In the genomic region with DNA sequence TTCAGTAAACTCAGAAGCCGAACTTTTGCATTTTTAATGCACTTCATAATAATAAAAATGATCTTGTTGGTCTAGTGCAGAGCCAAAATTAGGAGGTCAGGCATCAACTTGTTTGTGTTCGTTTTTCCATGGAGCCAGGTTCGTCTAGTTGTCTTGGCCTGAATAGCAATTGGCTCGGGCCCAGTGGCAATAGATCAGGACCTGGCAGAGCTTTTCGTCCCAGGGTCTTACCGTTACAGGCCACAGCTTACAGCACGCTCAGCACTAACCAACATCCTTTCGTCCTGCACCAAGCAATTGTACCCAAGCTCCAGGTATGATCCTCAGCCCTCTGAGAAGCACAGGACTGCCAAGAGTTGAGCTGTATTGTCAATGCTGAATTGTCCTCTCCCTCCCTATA, we compare ENCODE assay signal across 28 cellular contexts.
DNase-seq lines count a peak whose midpoint lies in the region; ATAC-seq and TF ChIP-seq lines count a peak whose summit lies in the region.
"Had no signal": no experiment of that assay in that cellular context is flagged by ENCODE, and none has a peak within 500 bp of the region (broad histone marks: within the 10 kb centered on the region; RNA-seq: fewer than 3 reads in every experiment).

No MANE protein-coding gene starts in this region.

- no peaks in the 10 kb centered on the region for H3K27me3 ChIP-seq in GM23338 (ENCODE audit: insufficient read depth)
- H3K27me3 ChIP-seq in sigmoid colon, result no peaks in the 10 kb centered on the region
- H3K27me3 ChIP-seq: foreskin keratinocyte, ovary had no signal

- H3K4me3 Mint-ChIP-seq in GM23338, result no peak overlapping the region
- no peak overlapping the region for H3K4me3 Mint-ChIP-seq in stimulated activated naive B cell treated with anti-CD40 and anti-IgM and Interleukin-4, amounts not matched to agents 10 μg/mL and 1 μg/mL and 100 μg/mL, for 72 hours
- H3K4me3 Mint-ChIP-seq: activated CD4-positive, alpha-beta memory T cell treated with anti-CD3 and anti-CD28 coated beads for 36 hours; activated T-helper 1 cell treated with anti-CD3 and anti-CD28 coated beads, Interleukin-12 subunit alpha, Interleukin-12 subunit beta, Interleukin-2, Interleukin-4 antibody, amounts not matched to agents 30 ng/mL and 10 ng/mL and 1 ng/mL, durations not matched to agents 14 hours and 24 hours and 36 hours; memory B cell; neural crest cell had no signal

- H3F3A ChIP-seq in GM23338 (replicated peaks; ENCODE audit: low read depth), result no peaks in the 10 kb centered on the region

- peak overlapping the region; percentile 54; the same call in 1 of the 2 replicates for H3K27ac Mint-ChIP-seq in GM23338
- no peak overlapping the region for H3K27ac Mint-ChIP-seq in stimulated activated naive B cell treated with anti-CD40 and anti-IgM and Interleukin-4, amounts not matched to agents 10 μg/mL and 1 μg/mL and 100 μg/mL, for 72 hours
- H3K27ac Mint-ChIP-seq: activated CD4-positive, alpha-beta memory T cell treated with anti-CD3 and anti-CD28 coated beads for 36 hours; activated T-helper 1 cell treated with anti-CD3 and anti-CD28 coated beads, Interleukin-12 subunit alpha, Interleukin-12 subunit beta, Interleukin-2, Interleukin-4 antibody, amounts not matched to agents 30 ng/mL and 10 ng/mL and 1 ng/mL, durations not matched to agents 14 hours and 24 hours and 36 hours; memory B cell had no signal

- H3K9me2 ChIP-seq in GM23338 (ENCODE audit: insufficient read depth), result no peaks in the 10 kb centered on the region

- H3K4me2 ChIP-seq in GM23338, result no peak overlapping the region

- no peaks in the 10 kb centered on the region for H3K9me3 ChIP-seq in sigmoid colon
- H3K9me3 ChIP-seq: Caco-2, ovary had no signal

- intact Hi-C loops in left cardiac atrium (cut with DNase I) (loop anchor here in 1 of 2 donors (5.0 kb wide), 1 partner anchor 65 kb away; no protein-coding TSS in a partner anchor), sigmoid colon (cut with DNase I) (no loop called here)

- H2AFZ ChIP-seq in GM23338, result no peak overlapping the region

- H3K36me3 ChIP-seq in GM23338 (ENCODE audit: insufficient read depth), result no peaks in the 10 kb centered on the region
- H3K36me3 ChIP-seq in sigmoid colon, result no peaks in the 10 kb centered on the region
- H3K36me3 ChIP-seq: ovary had no signal

- peaks cover 3% of the 10 kb centered on the region; the same call in 2 of the 3 replicates for H3K36me3 Mint-ChIP-seq in GM23338 (ENCODE audit: low read depth)
- H3K36me3 Mint-ChIP-seq in stimulated activated naive B cell treated with anti-CD40 and anti-IgM and Interleukin-4, amounts not matched to agents 10 μg/mL and 1 μg/mL and 100 μg/mL, for 72 hours, result no peaks in the 10 kb centered on the region
- H3K36me3 Mint-ChIP-seq: activated CD4-positive, alpha-beta memory T cell treated with anti-CD3 and anti-CD28 coated beads for 36 hours; memory B cell had no signal

- no peaks in the 10 kb centered on the region for H3K79me2 ChIP-seq in GM23338 (replicated peaks; ENCODE audit: insufficient read depth)

- H4K20me1 ChIP-seq in GM23338 (replicated peaks; ENCODE audit: insufficient read depth), result no peaks in the 10 kb centered on the region

- H3K4me3 ChIP-seq in GM23338, result no peak overlapping the region
- no peak overlapping the region for H3K4me3 ChIP-seq in sigmoid colon
- H3K4me3 ChIP-seq: ovary had no signal

- TF ChIP-seq EP300 in sigmoid colon (IDR thresholded peaks at IDR 0.05), result no peak

- WGBS in sigmoid colon, 2 donors, result 78% methylated on average over 8 of the region's 8 CpGs

- no peak for TF ChIP-seq CTCF in GM23338 (conservative IDR thresholded peaks at IDR 0.05; ENCODE audit: low read depth in 2 of 2)
- no peak for TF ChIP-seq CTCF in sigmoid colon (IDR thresholded peaks at IDR 0.05)

- in situ Hi-C loops in KBM-7 (cut with MboI; ENCODE audit: low pct_unique_long_range_greater_than_20kb, low sequenced_read_pairs), result no loop called here

- H3K27me3 Mint-ChIP-seq in GM23338 (ENCODE audit: insufficient read depth, low read depth, poor library complexity), result no peaks in the 10 kb centered on the region
- H3K27me3 Mint-ChIP-seq in stimulated activated naive B cell treated with anti-CD40 and anti-IgM and Interleukin-4, amounts not matched to agents 10 μg/mL and 1 μg/mL and 100 μg/mL, for 72 hours, result no peaks in the 10 kb centered on the region
- H3K27me3 Mint-ChIP-seq: activated CD4-positive, alpha-beta memory T cell treated with anti-CD3 and anti-CD28 coated beads for 36 hours had no signal

- H3K4me1 ChIP-seq in GM23338 (ENCODE audit: insufficient read depth) (peaks cover 13% of the 10 kb centered on the region), sigmoid colon (peaks cover 0 to 55% (median 45%) of the 10 kb centered on the region in 4 donors)
- H3K4me1 ChIP-seq: Caco-2, foreskin keratinocyte had no signal

- ATAC-seq in GM23338 (no peak), left cardiac atrium (peak; percentile 38 to 60)
- ATAC-seq in stimulated activated naive B cell treated with anti-CD40 and anti-IgM and Interleukin-4, amounts not matched to agents 10 μg/mL and 1 μg/mL and 100 μg/mL, for 72 hours (replicated peaks), result no peak
- ATAC-seq: activated CD4-positive, CD25-positive, alpha-beta regulatory T cell treated with anti-CD3 and anti-CD28 coated beads, Interleukin-2, amount 50 U/mL, for 24 hours; esophagus mucosa; foreskin keratinocyte had no signal

- H3K27ac ChIP-seq in GM23338 (ENCODE audit: low read depth), result no peak overlapping the region
- peak overlapping the region; percentile 43 to 67 (median 65) for H3K27ac ChIP-seq in sigmoid colon
- H3K27ac ChIP-seq: C4-2B, foreskin keratinocyte, ovary had no signal

- H3K4me1 Mint-ChIP-seq in GM23338, result peaks cover 20% of the 10 kb centered on the region
- H3K4me1 Mint-ChIP-seq in stimulated activated naive B cell treated with anti-CD40 and anti-IgM and Interleukin-4, amounts not matched to agents 10 μg/mL and 1 μg/mL and 100 μg/mL, for 72 hours, result no peaks in the 10 kb centered on the region
- H3K4me1 Mint-ChIP-seq: memory B cell had no signal

- TF ChIP-seq POLR2A in sigmoid colon (IDR thresholded peaks at IDR 0.05), result no peak

- no peak for DNase-seq in GM23338 (ENCODE audit: low spot score)
- DNase-seq in NCI-H1105 treated with DMSO at 0.1 percent for 48 hours (lab: John Stamatoyannopoulos, UW), result peak; percentile 89
- peak; percentile 51 for DNase-seq in left cardiac atrium
- DNase-seq in sigmoid colon, result no peak
- no peak for DNase-seq in KBM-7
- DNase-seq in NCI-H128 (lab: John Stamatoyannopoulos, UW; ENCODE audit: unreplicated experiment), result no peak
- no peak for DNase-seq in stimulated activated naive B cell treated with anti-CD40 and anti-IgM and Interleukin-4, amounts not matched to agents 10 μg/mL and 1 μg/mL and 100 μg/mL, for 72 hours
- DNase-seq in NCI-H1930 (lab: John Stamatoyannopoulos, UW), result no peak
- DNase-seq: activated CD4-positive, alpha-beta memory T cell treated with anti-CD3 and anti-CD28 coated beads for 36 hours; activated CD8-positive, alpha-beta memory T cell treated with anti-CD3 and anti-CD28 coated beads, Interleukin-2, amount 50 U/mL, for 48 hours; activated naive CD4-positive, alpha-beta T cell treated with Interleukin-2 at 50 U/mL for 16 hours; Caco-2; cerebellar nuclear complex; DMS53; foreskin keratinocyte; HCEC 1CT; Karpas-422; kidney glomerular epithelial cell; ovary; stimulated activated CD4-positive, alpha-beta T cell treated with anti-CD3 and anti-CD28 coated beads, Interleukin-4, amount 100 ng/mL, for 1 hour; T-helper 1 cell; trophoblast cell had no signal

- no peaks in the 10 kb centered on the region for H3K9me3 Mint-ChIP-seq in GM23338
- no peaks in the 10 kb centered on the region for H3K9me3 Mint-ChIP-seq in stimulated activated naive B cell treated with anti-CD40 and anti-IgM and Interleukin-4, amounts not matched to agents 10 μg/mL and 1 μg/mL and 100 μg/mL, for 72 hours
- H3K9me3 Mint-ChIP-seq: activated CD4-positive, alpha-beta memory T cell treated with anti-CD3 and anti-CD28 coated beads for 36 hours; activated T-helper 1 cell treated with anti-CD3 and anti-CD28 coated beads, Interleukin-12 subunit alpha, Interleukin-12 subunit beta, Interleukin-2, Interleukin-4 antibody, amounts not matched to agents 30 ng/mL and 10 ng/mL and 1 ng/mL, durations not matched to agents 14 hours and 24 hours and 36 hours had no signal

TF ChIP-seq in GM23338, 12 proteins besides CTCF, POLR2A, EP300 and RAD21 (continues in another document):
- no peak for TF ChIP-seq STAT1 (IDR thresholded peaks at IDR 0.05; ENCODE audit: unreplicated experiment)
- no peak for TF ChIP-seq EZH2 (IDR thresholded peaks at IDR 0.05; ENCODE audit: low read depth, unreplicated experiment)
- TF ChIP-seq POLR2AphosphoS5 (IDR thresholded peaks at IDR 0.05; ENCODE audit: low read depth), result no peak
- TF ChIP-seq, protein P1, sequence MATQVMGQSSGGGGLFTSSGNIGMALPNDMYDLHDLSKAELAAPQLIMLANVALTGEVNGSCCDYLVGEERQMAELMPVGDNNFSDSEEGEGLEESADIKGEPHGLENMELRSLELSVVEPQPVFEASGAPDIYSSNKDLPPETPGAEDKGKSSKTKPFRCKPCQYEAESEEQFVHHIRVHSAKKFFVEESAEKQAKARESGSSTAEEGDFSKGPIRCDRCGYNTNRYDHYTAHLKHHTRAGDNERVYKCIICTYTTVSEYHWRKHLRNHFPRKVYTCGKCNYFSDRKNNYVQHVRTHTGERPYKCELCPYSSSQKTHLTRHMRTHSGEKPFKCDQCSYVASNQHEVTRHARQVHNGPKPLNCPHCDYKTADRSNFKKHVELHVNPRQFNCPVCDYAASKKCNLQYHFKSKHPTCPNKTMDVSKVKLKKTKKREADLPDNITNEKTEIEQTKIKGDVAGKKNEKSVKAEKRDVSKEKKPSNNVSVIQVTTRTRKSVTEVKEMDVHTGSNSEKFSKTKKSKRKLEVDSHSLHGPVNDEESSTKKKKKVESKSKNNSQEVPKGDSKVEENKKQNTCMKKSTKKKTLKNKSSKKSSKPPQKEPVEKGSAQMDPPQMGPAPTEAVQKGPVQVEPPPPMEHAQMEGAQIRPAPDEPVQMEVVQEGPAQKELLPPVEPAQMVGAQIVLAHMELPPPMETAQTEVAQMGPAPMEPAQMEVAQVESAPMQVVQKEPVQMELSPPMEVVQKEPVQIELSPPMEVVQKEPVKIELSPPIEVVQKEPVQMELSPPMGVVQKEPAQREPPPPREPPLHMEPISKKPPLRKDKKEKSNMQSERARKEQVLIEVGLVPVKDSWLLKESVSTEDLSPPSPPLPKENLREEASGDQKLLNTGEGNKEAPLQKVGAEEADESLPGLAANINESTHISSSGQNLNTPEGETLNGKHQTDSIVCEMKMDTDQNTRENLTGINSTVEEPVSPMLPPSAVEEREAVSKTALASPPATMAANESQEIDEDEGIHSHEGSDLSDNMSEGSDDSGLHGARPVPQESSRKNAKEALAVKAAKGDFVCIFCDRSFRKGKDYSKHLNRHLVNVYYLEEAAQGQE (IDR thresholded peaks at IDR 0.05; ENCODE audit: unreplicated experiment), result no peak
- no peak for TF ChIP-seq EZH2phosphoT487 (IDR thresholded peaks at IDR 0.05; ENCODE audit: unreplicated experiment)

Comparison
In these comparisons a context has a peak if more than half of its experiments do, and no peak if none do; other contexts are left out.
1. ATAC-seq: peak in left cardiac atrium (2 of 2); none in GM23338 (single experiment) and stimulated activated naive B cell treated with anti-CD40 and anti-IgM and Interleukin-4, amounts not matched to agents 10 μg/mL and 1 μg/mL and 100 μg/mL, for 72 hours (0 of 2).
2. DNase-seq: peak in NCI-H1105 treated with DMSO at 0.1 percent for 48 hours (single experiment) and left cardiac atrium (single experiment); none in GM23338 (single experiment), sigmoid colon (single experiment), KBM-7 (single experiment), NCI-H128 (single experiment), stimulated activated naive B cell treated with anti-CD40 and anti-IgM and Interleukin-4, amounts not matched to agents 10 μg/mL and 1 μg/mL and 100 μg/mL, for 72 hours (single experiment) and NCI-H1930 (0 of 2).